In the genomic region with DNA sequence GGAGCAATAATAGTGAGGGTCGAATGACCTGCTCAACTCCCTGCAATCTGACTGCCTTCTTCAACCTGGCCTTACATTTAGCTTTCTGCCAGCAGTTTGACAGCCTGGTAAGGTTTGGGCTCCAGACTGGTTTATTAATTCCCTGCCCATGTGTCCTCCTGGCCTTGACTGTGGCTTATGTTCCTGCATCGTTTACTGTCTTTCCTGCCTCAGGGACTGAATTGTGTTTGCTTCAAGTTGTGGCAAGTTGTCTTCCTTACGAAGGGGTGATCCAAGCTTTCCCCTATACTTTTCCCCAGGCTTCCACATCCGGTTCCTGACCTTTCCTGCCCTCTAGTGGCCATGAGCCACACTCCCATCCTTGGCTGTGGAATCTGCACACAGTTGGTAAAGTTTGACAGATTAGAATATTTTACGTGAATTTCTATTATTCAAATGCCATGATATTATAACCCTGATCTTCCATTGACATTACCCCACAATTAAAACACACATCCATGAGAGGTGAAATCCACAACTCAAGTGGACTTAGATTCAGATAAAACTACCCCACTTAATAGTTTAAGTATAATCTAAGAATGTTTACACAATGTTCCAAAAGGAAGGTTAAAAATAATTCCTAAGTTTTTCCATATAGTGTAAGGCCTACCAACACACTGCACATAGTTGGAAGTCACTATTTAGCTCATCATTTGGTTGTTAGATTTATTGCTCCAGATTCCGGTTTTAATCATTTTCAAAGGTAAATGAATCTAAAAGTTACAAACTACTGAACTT, we compare ENCODE assay signal across 8 cellular contexts.
DNase-seq lines count a peak whose midpoint lies in the region; ATAC-seq and TF ChIP-seq lines count a peak whose summit lies in the region.

No MANE protein-coding gene starts in this region.

- intact Hi-C loops in psoas muscle (cut with DNase I), result loop anchor here (1.0 to 5.0 kb wide), 3 partner anchors 10 to 40 kb away; no protein-coding TSS in a partner anchor

- DNase-seq in NCI-H748 (lab: John Stamatoyannopoulos, UW; ENCODE audit: unreplicated experiment), result peak; percentile 24
- no peak for DNase-seq in NCI-H748 treated with DMSO at 0.1 percent for 48 hours (lab: John Stamatoyannopoulos, UW)
- DNase-seq in Karpas-422, result peak; percentile 54
- peak; percentile 60 to 91 for DNase-seq in SW 1271 (lab: John Stamatoyannopoulos, UW)
- DNase-seq in globus pallidus (ENCODE audit: low spot score), result peak; percentile 26
- peak; percentile 47 to 63 for DNase-seq in psoas muscle
- DNase-seq in DMS153 treated with DMSO at 0.1 percent for 48 hours (lab: John Stamatoyannopoulos, UW; ENCODE audit: unreplicated experiment), result no peak
- DNase-seq in MV-4-11 (lab: John Stamatoyannopoulos, UW), result no peak

- H3K4me3 ChIP-seq in Karpas-422 (ENCODE audit: low read length) (no peak overlapping the region), psoas muscle (peak overlapping the region; percentile 63)

- H3K79me2 ChIP-seq in Karpas-422 (ENCODE audit: low read length), result no peaks in the 10 kb centered on the region

- no peaks in the 10 kb centered on the region for H3K9me3 ChIP-seq in Karpas-422 (ENCODE audit: low read length)
- H3K9me3 ChIP-seq in psoas muscle, result no peaks in the 10 kb centered on the region

- ATAC-seq in psoas muscle, result peak; percentile 78 to 85 (median 81)

- no peaks in the 10 kb centered on the region; the same call in 1 of the 2 replicates for H3K27me3 ChIP-seq in Karpas-422 (ENCODE audit: low read length)
- no peaks in the 10 kb centered on the region for H3K27me3 ChIP-seq in psoas muscle (ENCODE audit: insufficient read depth in 3 of 3, low read length in 2 of 3)

- no peak overlapping the region for H3K4me2 ChIP-seq in Karpas-422 (ENCODE audit: low read depth, low read length, poor library complexity, severe bottlenecking)

- no peak overlapping the region for H3K27ac ChIP-seq in Karpas-422 (ENCODE audit: low read length)
- H3K27ac ChIP-seq in psoas muscle, result peak overlapping the region; percentile 94

- no peak overlapping the region for H3K9ac ChIP-seq in Karpas-422 (ENCODE audit: low read length)

- peak; percentile 80 for TF ChIP-seq CTCF in psoas muscle (IDR thresholded peaks at IDR 0.05)

- H2AFZ ChIP-seq in Karpas-422 (ENCODE audit: low read length), result no peak overlapping the region

- peaks cover 3% of the 10 kb centered on the region; the same call in 1 of the 2 replicates for H3K4me1 ChIP-seq in Karpas-422 (ENCODE audit: low read length)
- peaks cover 55% of the 10 kb centered on the region for H3K4me1 ChIP-seq in psoas muscle

- H3K9me2 ChIP-seq in Karpas-422 (replicated peaks; ENCODE audit: insufficient read depth, low read length), result no peaks in the 10 kb centered on the region

- H3K36me3 ChIP-seq in Karpas-422 (ENCODE audit: insufficient read depth, low read length), result no peaks in the 10 kb centered on the region
- no peaks in the 10 kb centered on the region for H3K36me3 ChIP-seq in psoas muscle (ENCODE audit: insufficient read depth in 1 of 2, low read depth in 1 of 2)

- H4K20me1 ChIP-seq in Karpas-422 (ENCODE audit: insufficient read depth, low read depth, low read length), result no peaks in the 10 kb centered on the region

- whole genome bisulfite sequencing in psoas muscle, 3 donors, result 20 to 32% (median 22%) methylated on average over 6 of the region's 6 CpGs

Comparison
In these comparisons a context has a peak if more than half of its experiments do, and no peak if none do; other contexts are left out.
1. DNase-seq: peak in NCI-H748 (single experiment), Karpas-422 (single experiment), SW 1271 (2 of 2), globus pallidus (single experiment) and psoas muscle (2 of 2); none in NCI-H748 treated with DMSO at 0.1 percent for 48 hours (single experiment), DMS153 treated with DMSO at 0.1 percent for 48 hours (single experiment) and MV-4-11 (single experiment).